In the genomic region with DNA sequence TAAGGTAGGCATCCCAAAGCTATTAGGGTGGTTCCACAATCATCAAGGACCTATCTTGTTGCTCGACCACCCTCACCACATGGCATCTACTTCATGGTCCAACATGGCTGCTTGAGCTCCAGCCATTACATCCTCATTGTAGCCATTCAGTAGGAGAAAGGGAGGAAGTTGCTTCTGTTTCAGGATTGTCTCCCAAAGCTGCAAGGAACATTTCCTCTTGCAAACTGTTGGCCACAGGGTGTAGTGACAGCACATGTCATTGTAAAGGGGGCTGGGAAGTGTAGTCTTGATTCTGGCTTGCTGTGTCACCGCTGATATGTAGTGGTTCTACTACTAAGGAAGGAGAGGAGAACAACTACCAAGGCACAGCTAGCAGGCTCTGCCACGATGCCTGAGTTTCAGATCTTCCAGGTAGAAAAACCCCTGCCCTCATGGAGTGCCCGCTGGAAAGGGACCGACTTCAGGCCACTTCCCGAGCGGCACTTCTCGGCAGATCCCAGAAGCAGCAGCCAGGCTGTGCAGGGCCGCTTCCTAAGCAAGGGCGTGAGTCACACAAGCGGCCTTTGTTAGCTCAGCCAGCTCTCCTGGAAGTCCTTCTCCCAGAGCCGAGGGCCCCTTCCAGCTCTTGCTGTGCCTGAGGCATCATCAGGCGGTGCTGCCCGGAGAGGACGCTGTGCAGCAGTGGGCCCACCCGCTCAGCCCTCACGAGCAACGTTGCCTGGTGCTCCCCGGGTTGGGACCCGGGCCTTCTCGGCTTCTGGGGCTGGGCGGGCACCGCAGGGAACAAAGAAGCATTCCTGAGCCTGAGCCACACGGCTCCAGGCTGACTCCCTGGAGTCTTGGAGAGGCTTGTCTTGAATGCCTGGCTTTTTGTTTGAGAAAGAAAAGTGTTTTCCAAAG, we compare ENCODE assay signal across 1 cellular context.
TF ChIP-seq lines count a peak whose summit lies in the region.

No MANE protein-coding gene starts in this region.

TF ChIP-seq in HepG2, 621 proteins besides CTCF, POLR2A, EP300 and RAD21 (continued from another document and continues in another):
- TF ChIP-seq U2AF1 (optimal IDR thresholded peaks at IDR 0.05; ENCODE audit: low read depth, low read length) (no peak), ZNF367 (CRISPR knock-in tag; IDR thresholded peaks at IDR 0.05; ENCODE audit: borderline replicate concordance) (no peak), ZNF619 (CRISPR knock-in tag; IDR thresholded peaks at IDR 0.05) (no peak), PAX8 (CRISPR knock-in tag; IDR thresholded peaks at IDR 0.05; ENCODE audit: borderline replicate concordance) (no peak), RFX3 (CRISPR knock-in tag; IDR thresholded peaks at IDR 0.05) (no peak), SUZ12 (IDR thresholded peaks at IDR 0.05; ENCODE audit: low read depth, low read length) (no peak), PTBP1 (IDR thresholded peaks at IDR 0.05; ENCODE audit: low read depth, low read length, poor library complexity, severe bottlenecking) (no peak), TEAD3 (CRISPR knock-in tag; optimal IDR thresholded peaks at IDR 0.05; ENCODE audit: borderline replicate concordance) (peak; percentile 10), ZBTB25 (CRISPR knock-in tag; IDR thresholded peaks at IDR 0.05) (peak; percentile 48; the same call in 1 of the 2 replicates), SP1 (IDR thresholded peaks at IDR 0.05) (no peak), SP1 (CRISPR knock-in tag; IDR thresholded peaks at IDR 0.05) (no peak; the same call in 1 of the 2 replicates), EED (CRISPR knock-in tag; IDR thresholded peaks at IDR 0.05) (no peak), ZNF501 (CRISPR knock-in tag; IDR thresholded peaks at IDR 0.05) (peak; percentile 40; the same call in 1 of the 2 replicates), PPARG (CRISPR knock-in tag; conservative IDR thresholded peaks at IDR 0.05) (no peak; the same call in 1 of the 2 replicates), ATF7 (IDR thresholded peaks at IDR 0.05) (no peak), ATF7 (CRISPR knock-in tag; IDR thresholded peaks at IDR 0.05) (peak; percentile 62; the same call in 1 of the 2 replicates), SP4 (CRISPR knock-in tag; IDR thresholded peaks at IDR 0.05) (peak; percentile 63), ZNF335 (CRISPR knock-in tag; IDR thresholded peaks at IDR 0.05) (no peak), TSC22D2 (CRISPR knock-in tag; IDR thresholded peaks at IDR 0.05; ENCODE audit: borderline replicate concordance) (peak; percentile 81), ZNF124 (CRISPR knock-in tag; IDR thresholded peaks at IDR 0.05) (peak; percentile 84; the same call in 1 of the 2 replicates), TBP (CRISPR knock-in tag; IDR thresholded peaks at IDR 0.05) (no peak), ZBTB38 (CRISPR knock-in tag; IDR thresholded peaks at IDR 0.05) (peak; percentile 63; the same call in 1 of the 2 replicates), FOXP1 (IDR thresholded peaks at IDR 0.05) (no peak), FOXP1 (CRISPR knock-in tag; IDR thresholded peaks at IDR 0.05) (no peak), ZNF687 (CRISPR knock-in tag; IDR thresholded peaks at IDR 0.05) (peak; percentile 95), BHLHE40 (IDR thresholded peaks at IDR 0.05; ENCODE audit: low read length) (no peak), AFF4 (CRISPR knock-in tag; IDR thresholded peaks at IDR 0.05) (no peak), GMEB1 (CRISPR knock-in tag; IDR thresholded peaks at IDR 0.05; ENCODE audit: borderline replicate concordance) (no peak), FIP1L1 (IDR thresholded peaks at IDR 0.05; ENCODE audit: borderline replicate concordance, insufficient read depth, low read depth, low read length) (no peak), RFX1 (IDR thresholded peaks at IDR 0.05) (no peak), ZNF747 (CRISPR knock-in tag; IDR thresholded peaks at IDR 0.05; ENCODE audit: borderline replicate concordance) (0 out of 2 replicates have a peak, but pooled peaks have one; percentile 59), TAF15 (IDR thresholded peaks at IDR 0.05; ENCODE audit: low read depth, low read length, poor library complexity, severe bottlenecking) (peak; percentile 61)
- TF ChIP-seq, protein P1, sequence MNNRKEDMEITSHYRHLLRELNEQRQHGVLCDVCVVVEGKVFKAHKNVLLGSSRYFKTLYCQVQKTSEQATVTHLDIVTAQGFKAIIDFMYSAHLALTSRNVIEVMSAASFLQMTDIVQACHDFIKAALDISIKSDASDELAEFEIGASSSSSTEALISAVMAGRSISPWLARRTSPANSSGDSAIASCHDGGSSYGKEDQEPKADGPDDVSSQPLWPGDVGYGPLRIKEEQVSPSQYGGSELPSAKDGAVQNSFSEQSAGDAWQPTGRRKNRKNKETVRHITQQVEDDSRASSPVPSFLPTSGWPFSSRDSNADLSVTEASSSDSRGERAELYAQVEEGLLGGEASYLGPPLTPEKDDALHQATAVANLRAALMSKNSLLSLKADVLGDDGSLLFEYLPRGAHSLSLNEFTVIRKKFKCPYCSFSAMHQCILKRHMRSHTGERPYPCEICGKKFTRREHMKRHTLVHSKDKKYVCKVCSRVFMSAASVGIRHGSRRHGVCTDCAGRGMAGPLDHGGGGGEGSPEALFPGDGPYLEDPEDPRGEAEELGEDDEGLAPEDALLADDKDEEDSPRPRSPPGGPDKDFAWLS (CRISPR knock-in tag; IDR thresholded peaks at IDR 0.05; ENCODE audit: borderline replicate concordance) = no peak
- TF ChIP-seq, protein P2, sequence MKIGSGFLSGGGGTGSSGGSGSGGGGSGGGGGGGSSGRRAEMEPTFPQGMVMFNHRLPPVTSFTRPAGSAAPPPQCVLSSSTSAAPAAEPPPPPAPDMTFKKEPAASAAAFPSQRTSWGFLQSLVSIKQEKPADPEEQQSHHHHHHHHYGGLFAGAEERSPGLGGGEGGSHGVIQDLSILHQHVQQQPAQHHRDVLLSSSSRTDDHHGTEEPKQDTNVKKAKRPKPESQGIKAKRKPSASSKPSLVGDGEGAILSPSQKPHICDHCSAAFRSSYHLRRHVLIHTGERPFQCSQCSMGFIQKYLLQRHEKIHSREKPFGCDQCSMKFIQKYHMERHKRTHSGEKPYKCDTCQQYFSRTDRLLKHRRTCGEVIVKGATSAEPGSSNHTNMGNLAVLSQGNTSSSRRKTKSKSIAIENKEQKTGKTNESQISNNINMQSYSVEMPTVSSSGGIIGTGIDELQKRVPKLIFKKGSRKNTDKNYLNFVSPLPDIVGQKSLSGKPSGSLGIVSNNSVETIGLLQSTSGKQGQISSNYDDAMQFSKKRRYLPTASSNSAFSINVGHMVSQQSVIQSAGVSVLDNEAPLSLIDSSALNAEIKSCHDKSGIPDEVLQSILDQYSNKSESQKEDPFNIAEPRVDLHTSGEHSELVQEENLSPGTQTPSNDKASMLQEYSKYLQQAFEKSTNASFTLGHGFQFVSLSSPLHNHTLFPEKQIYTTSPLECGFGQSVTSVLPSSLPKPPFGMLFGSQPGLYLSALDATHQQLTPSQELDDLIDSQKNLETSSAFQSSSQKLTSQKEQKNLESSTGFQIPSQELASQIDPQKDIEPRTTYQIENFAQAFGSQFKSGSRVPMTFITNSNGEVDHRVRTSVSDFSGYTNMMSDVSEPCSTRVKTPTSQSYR (CRISPR knock-in tag; IDR thresholded peaks at IDR 0.05; ENCODE audit: borderline replicate concordance) = no peak
- TF ChIP-seq, protein P3, sequence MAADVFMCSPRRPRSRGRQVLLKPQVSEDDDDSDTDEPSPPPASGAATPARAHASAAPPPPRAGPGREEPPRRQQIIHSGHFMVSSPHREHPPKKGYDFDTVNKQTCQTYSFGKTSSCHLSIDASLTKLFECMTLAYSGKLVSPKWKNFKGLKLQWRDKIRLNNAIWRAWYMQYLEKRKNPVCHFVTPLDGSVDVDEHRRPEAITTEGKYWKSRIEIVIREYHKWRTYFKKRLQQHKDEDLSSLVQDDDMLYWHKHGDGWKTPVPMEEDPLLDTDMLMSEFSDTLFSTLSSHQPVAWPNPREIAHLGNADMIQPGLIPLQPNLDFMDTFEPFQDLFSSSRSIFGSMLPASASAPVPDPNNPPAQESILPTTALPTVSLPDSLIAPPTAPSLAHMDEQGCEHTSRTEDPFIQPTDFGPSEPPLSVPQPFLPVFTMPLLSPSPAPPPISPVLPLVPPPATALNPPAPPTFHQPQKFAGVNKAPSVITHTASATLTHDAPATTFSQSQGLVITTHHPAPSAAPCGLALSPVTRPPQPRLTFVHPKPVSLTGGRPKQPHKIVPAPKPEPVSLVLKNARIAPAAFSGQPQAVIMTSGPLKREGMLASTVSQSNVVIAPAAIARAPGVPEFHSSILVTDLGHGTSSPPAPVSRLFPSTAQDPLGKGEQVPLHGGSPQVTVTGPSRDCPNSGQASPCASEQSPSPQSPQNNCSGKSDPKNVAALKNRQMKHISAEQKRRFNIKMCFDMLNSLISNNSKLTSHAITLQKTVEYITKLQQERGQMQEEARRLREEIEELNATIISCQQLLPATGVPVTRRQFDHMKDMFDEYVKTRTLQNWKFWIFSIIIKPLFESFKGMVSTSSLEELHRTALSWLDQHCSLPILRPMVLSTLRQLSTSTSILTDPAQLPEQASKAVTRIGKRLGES (CRISPR knock-in tag; IDR thresholded peaks at IDR 0.05; ENCODE audit: borderline replicate concordance) = no peak
- TF ChIP-seq, protein P4, sequence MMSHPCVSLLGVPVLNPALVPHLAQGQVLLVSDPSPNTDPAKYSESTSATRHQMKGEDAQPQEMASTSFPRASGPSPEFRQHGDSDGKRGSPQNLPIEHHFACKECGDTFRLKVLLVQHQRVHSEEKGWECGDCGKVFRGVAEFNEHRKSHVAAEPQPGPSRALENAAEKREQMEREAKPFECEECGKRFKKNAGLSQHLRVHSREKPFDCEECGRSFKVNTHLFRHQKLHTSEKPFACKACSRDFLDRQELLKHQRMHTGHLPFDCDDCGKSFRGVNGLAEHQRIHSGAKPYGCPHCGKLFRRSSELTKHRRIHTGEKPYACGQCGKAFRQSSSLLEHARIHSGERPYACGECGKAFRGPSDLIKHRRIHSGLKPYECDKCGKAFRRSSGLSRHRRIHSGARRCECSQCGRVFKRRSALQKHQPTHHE (CRISPR knock-in tag; IDR thresholded peaks at IDR 0.05; ENCODE audit: borderline replicate concordance) = no peak
